ENCODE assay signal across 1 cellular context in genomic region chr6:85418059-85418458, GRCh38.
TF ChIP-seq lines count a peak whose summit lies in the region.

No MANE protein-coding gene starts in this region.

TF ChIP-seq in HCT116, 20 proteins besides CTCF, POLR2A, EP300 and RAD21 (continued from another document):
- TF ChIP-seq REST (IDR thresholded peaks at IDR 0.05; ENCODE audit: low read depth) (no peak), EZH2 (IDR thresholded peaks at IDR 0.05) (no peak), TCF7L2 (IDR thresholded peaks at IDR 0.05; ENCODE audit: borderline replicate concordance, extremely low read depth, insufficient read depth, insufficient read length) (no peak), FOSL1 (IDR thresholded peaks at IDR 0.05; ENCODE audit: low read depth) (no peak), POLR2AphosphoS5 (IDR thresholded peaks at IDR 0.05; ENCODE audit: low read depth, low read length) (no peak), ZBTB33 (IDR thresholded peaks at IDR 0.05; ENCODE audit: extremely low read depth, insufficient replicate concordance, low read length) (no peak), SIN3A (IDR thresholded peaks at IDR 0.05; ENCODE audit: low read depth) (no peak), JUND (IDR thresholded peaks at IDR 0.05) (no peak; the same call in 1 of the 2 replicates), CEBPB (IDR thresholded peaks at IDR 0.05; ENCODE audit: low read depth) (no peak), ATF3 (IDR thresholded peaks at IDR 0.05) (no peak), SRF (IDR thresholded peaks at IDR 0.05; ENCODE audit: low read depth) (no peak), SP1 (IDR thresholded peaks at IDR 0.05; ENCODE audit: low read depth) (no peak), EGR1 (IDR thresholded peaks at IDR 0.05; ENCODE audit: low read depth) (no peak), ZFX (IDR thresholded peaks at IDR 0.05) (no peak), EZH2phosphoT487 (IDR thresholded peaks at IDR 0.05; ENCODE audit: borderline replicate concordance) (no peak), YY1 (IDR thresholded peaks at IDR 0.05; ENCODE audit: extremely low read depth, insufficient replicate concordance, low read depth, low read length) (no peak), ELF1 (IDR thresholded peaks at IDR 0.05; ENCODE audit: borderline replicate concordance, low read depth) (no peak)
